26 cellular contexts compared by ENCODE assay signal in genomic region chr9:133151601-133152525, GRCh38. TPM values are rescaled to one million over a fixed set of nuclear protein-coding genes. Genes with fewer than 3 reads are reported as not detected.
A peak's percentile ranks its signal among the peaks of the same experiment; 100 is the strongest.
DNase-seq lines count a peak whose midpoint lies in the region; ATAC-seq and TF ChIP-seq lines count a peak whose summit lies in the region.
"Had no signal": no experiment of that assay in that cellular context is flagged by ENCODE, and none has a peak within 500 bp of the region (broad histone marks: within the 10 kb centered on the region; RNA-seq: fewer than 3 reads in every experiment).

No MANE protein-coding gene starts in this region.

- WGBS in SK-N-SH (ENCODE audit: low lambda C conversion rate) = 87% methylated on average over 11 of the region's 14 CpGs

- no peak overlapping the region for H3K4me2 ChIP-seq in SK-N-SH
- H3K4me2 ChIP-seq: A549 had no signal

- no peak overlapping the region for H3K27ac Mint-ChIP-seq in activated CD4-positive, alpha-beta memory T cell treated with anti-CD3 and anti-CD28 coated beads for 36 hours
- no peak overlapping the region for H3K27ac Mint-ChIP-seq in activated CD4-positive, alpha-beta memory T cell treated with anti-CD3 and anti-CD28 coated beads, Interleukin-2, amount 10 ng/mL, durations not matched to agents 7 days and 5 days
- peak overlapping the region; percentile 54 for H3K27ac Mint-ChIP-seq in CD4-positive, alpha-beta T cell
- no peak overlapping the region for H3K27ac Mint-ChIP-seq in central memory CD8-positive, alpha-beta T cell (ENCODE audit: low read depth)
- H3K27ac Mint-ChIP-seq in osteocyte (ENCODE audit: unreplicated experiment) = no peak overlapping the region
- H3K27ac Mint-ChIP-seq: activated CD8-positive, alpha-beta T cell treated with anti-CD3 and anti-CD28 coated beads, Interleukin-2, amount 10 ng/mL, durations not matched to agents 7 days and 5 days had no signal

- H3K4me1 ChIP-seq in SK-N-SH (ENCODE audit: control insufficient read depth in 1 of 2, insufficient read depth in 2 of 2, low read depth in 1 of 2, low read length in 1 of 2) = peaks cover 0 to 14% of the 10 kb centered on the region in 2 experiments; a peak in 2 of 4 replicates

- H2AFZ ChIP-seq in SK-N-SH (ENCODE audit: low read depth) = no peak overlapping the region

- no peaks in the 10 kb centered on the region for H3K27me3 Mint-ChIP-seq in activated CD4-positive, alpha-beta memory T cell treated with anti-CD3 and anti-CD28 coated beads for 36 hours
- no peaks in the 10 kb centered on the region for H3K27me3 Mint-ChIP-seq in activated CD4-positive, alpha-beta memory T cell treated with anti-CD3 and anti-CD28 coated beads, Interleukin-2, amount 10 ng/mL, durations not matched to agents 7 days and 5 days
- no peaks in the 10 kb centered on the region for H3K27me3 Mint-ChIP-seq in CD4-positive, alpha-beta T cell
- no peaks in the 10 kb centered on the region for H3K27me3 Mint-ChIP-seq in central memory CD8-positive, alpha-beta T cell
- no peaks in the 10 kb centered on the region for H3K27me3 Mint-ChIP-seq in osteocyte (ENCODE audit: unreplicated experiment)

- H3K36me3 Mint-ChIP-seq in activated CD4-positive, alpha-beta memory T cell treated with anti-CD3 and anti-CD28 coated beads for 36 hours = no peaks in the 10 kb centered on the region
- peaks cover 6% of the 10 kb centered on the region for H3K36me3 Mint-ChIP-seq in activated CD4-positive, alpha-beta memory T cell treated with anti-CD3 and anti-CD28 coated beads, Interleukin-2, amount 10 ng/mL, durations not matched to agents 7 days and 5 days (ENCODE audit: low read depth)
- peaks cover 9% of the 10 kb centered on the region for H3K36me3 Mint-ChIP-seq in CD4-positive, alpha-beta T cell (ENCODE audit: low read depth)
- peaks cover 19% of the 10 kb centered on the region for H3K36me3 Mint-ChIP-seq in central memory CD8-positive, alpha-beta T cell (ENCODE audit: insufficient read depth)
- H3K36me3 Mint-ChIP-seq in osteocyte (ENCODE audit: unreplicated experiment) = no peaks in the 10 kb centered on the region

- no peak for TF ChIP-seq CTCF in CD4-positive, alpha-beta T cell (IDR thresholded peaks at IDR 0.05)
- TF ChIP-seq CTCF in osteocyte (IDR thresholded peaks at IDR 0.05) = no peak
- TF ChIP-seq CTCF in SK-N-SH (IDR thresholded peaks at IDR 0.05) = no peak

- H3K9me3 Mint-ChIP-seq in activated CD4-positive, alpha-beta memory T cell treated with anti-CD3 and anti-CD28 coated beads for 36 hours = no peaks in the 10 kb centered on the region
- H3K9me3 Mint-ChIP-seq in activated CD4-positive, alpha-beta memory T cell treated with anti-CD3 and anti-CD28 coated beads, Interleukin-2, amount 10 ng/mL, durations not matched to agents 7 days and 5 days = no peaks in the 10 kb centered on the region
- no peaks in the 10 kb centered on the region for H3K9me3 Mint-ChIP-seq in CD4-positive, alpha-beta T cell
- H3K9me3 Mint-ChIP-seq in central memory CD8-positive, alpha-beta T cell = no peaks in the 10 kb centered on the region
- H3K9me3 Mint-ChIP-seq in osteocyte (ENCODE audit: unreplicated experiment) = no peaks in the 10 kb centered on the region

- peaks cover 9% of the 10 kb centered on the region; the same call in 1 of the 2 replicates for H3K79me2 ChIP-seq in SK-N-SH (ENCODE audit: insufficient read depth)

- peaks cover 6% of the 10 kb centered on the region for H4K20me1 ChIP-seq in SK-N-SH (ENCODE audit: insufficient read depth)

- CTCF ChIA-PET in activated CD4-positive, alpha-beta memory T cell treated with anti-CD3 and anti-CD28 coated beads for 36 hours (lab: Charles Lee) = interaction anchor here (0.6 to 10.7 kb wide), 6 partner anchors 45 to 335 kb away, joined by 3 to 552 read pairs (median 3); partner anchors contain the start of gene GTF3C5
- CTCF ChIA-PET in activated CD4-positive, alpha-beta memory T cell treated with anti-CD3 and anti-CD28 coated beads, Interleukin-2, amount 10 ng/mL, durations not matched to agents 7 days and 5 days (lab: Charles Lee) = no interaction called here
- CTCF ChIA-PET in CD4-positive, alpha-beta T cell (lab: Charles Lee) = interaction anchor here (1.2 kb wide), 1 partner anchor 130 kb away, joined by 3 read pairs; no protein-coding TSS in a partner anchor
- CTCF ChIA-PET in SK-N-SH (lab: Yijun Ruan, JAX) = interaction anchor here (1.5 to 11.6 kb wide), 4 partner anchors 8 to 124 kb away, joined by 4 to 810 read pairs (median 129); partner anchors contain the start of genes GTF3C5 and RALGDS

- no peak overlapping the region for H3K27ac ChIP-seq in CD4-positive, alpha-beta T cell (ENCODE audit: low read depth, low read length)
- no peak overlapping the region for H3K27ac ChIP-seq in SK-N-SH (ENCODE audit: low read depth in 2 of 2, low read length in 1 of 2)
- H3K27ac ChIP-seq: A549, C4-2B, cardiac muscle cell, epithelial cell of prostate, pancreas had no signal

- no peak overlapping the region for H3K4me3 Mint-ChIP-seq in activated CD4-positive, alpha-beta memory T cell treated with anti-CD3 and anti-CD28 coated beads for 36 hours
- H3K4me3 Mint-ChIP-seq in activated CD4-positive, alpha-beta memory T cell treated with anti-CD3 and anti-CD28 coated beads, Interleukin-2, amount 10 ng/mL, durations not matched to agents 7 days and 5 days = no peak overlapping the region
- H3K4me3 Mint-ChIP-seq in CD4-positive, alpha-beta T cell = peak overlapping the region; percentile 80
- H3K4me3 Mint-ChIP-seq in central memory CD8-positive, alpha-beta T cell = peak overlapping the region; percentile 25
- H3K4me3 Mint-ChIP-seq in osteocyte (ENCODE audit: unreplicated experiment) = no peak overlapping the region

- peaks cover 16% of the 10 kb centered on the region for H3K4me1 Mint-ChIP-seq in activated CD4-positive, alpha-beta memory T cell treated with anti-CD3 and anti-CD28 coated beads for 36 hours (ENCODE audit: low read depth)
- peaks cover 15% of the 10 kb centered on the region for H3K4me1 Mint-ChIP-seq in activated CD4-positive, alpha-beta memory T cell treated with anti-CD3 and anti-CD28 coated beads, Interleukin-2, amount 10 ng/mL, durations not matched to agents 7 days and 5 days
- peaks cover 18% of the 10 kb centered on the region for H3K4me1 Mint-ChIP-seq in CD4-positive, alpha-beta T cell (ENCODE audit: low read depth)
- peaks cover 17% of the 10 kb centered on the region for H3K4me1 Mint-ChIP-seq in central memory CD8-positive, alpha-beta T cell
- peaks cover 16% of the 10 kb centered on the region for H3K4me1 Mint-ChIP-seq in osteocyte (ENCODE audit: unreplicated experiment)

- H3K9me2 ChIP-seq in SK-N-SH = no peaks in the 10 kb centered on the region

- DNase-seq in activated CD4-positive, alpha-beta memory T cell treated with anti-CD3 and anti-CD28 coated beads for 36 hours = peak; percentile 7
- no peak for DNase-seq in activated CD4-positive, alpha-beta memory T cell treated with anti-CD3 and anti-CD28 coated beads, Interleukin-2, amount 10 ng/mL, durations not matched to agents 7 days and 5 days
- DNase-seq in CD4-positive, alpha-beta T cell = no peak
- no peak for DNase-seq in central memory CD8-positive, alpha-beta T cell (ENCODE audit: low spot score in 2 of 2)
- DNase-seq in osteocyte (ENCODE audit: extremely low spot score, unreplicated experiment) (peak; percentile 70), SK-N-SH (no peak)
- DNase-seq: activated CD8-positive, alpha-beta T cell treated with anti-CD3 and anti-CD28 coated beads, Interleukin-2, amount 10 ng/mL, durations not matched to agents 7 days and 5 days; dorsolateral prefrontal cortex; foreskin melanocyte; GF-D8; GOT3; KBM-7; NCI-H1092; NCI-H524; stimulated activated CD4-positive, alpha-beta T cell treated with anti-CD3 and anti-CD28 coated beads, Interleukin-2, amount 100 ng/mL, for 24 hours; stomach had no signal

- TF ChIP-seq RAD21 in SK-N-SH (IDR thresholded peaks at IDR 0.05; ENCODE audit: low read length) = no peak

- POLR2A ChIA-PET in activated CD4-positive, alpha-beta memory T cell treated with anti-CD3 and anti-CD28 coated beads for 36 hours (lab: Charles Lee) = interaction anchor here (0.6 kb wide), 1 partner anchor 146 kb away, joined by 4 read pairs; no protein-coding TSS in a partner anchor
- POLR2A ChIA-PET in activated CD4-positive, alpha-beta memory T cell treated with anti-CD3 and anti-CD28 coated beads, Interleukin-2, amount 10 ng/mL, durations not matched to agents 7 days and 5 days (lab: Charles Lee) = interaction anchor here (1.7 to 2.4 kb wide), 2 partner anchors 35 to 121 kb away, joined by 3 to 9 read pairs; partner anchors contain the start of gene GTF3C5
- POLR2A ChIA-PET in CD4-positive, alpha-beta T cell (lab: Charles Lee) = no interaction called here
- POLR2A ChIA-PET in SK-N-SH (lab: Yijun Ruan, JAX) = no interaction called here

- H3K27me3 ChIP-seq in CD4-positive, alpha-beta T cell (ENCODE audit: control insufficient read depth, insufficient read depth, low read length) = no peaks in the 10 kb centered on the region
- H3K27me3 ChIP-seq in SK-N-SH (ENCODE audit: insufficient read depth) = no peaks in the 10 kb centered on the region
- H3K27me3 ChIP-seq: adrenal gland, cardiac muscle cell, dorsolateral prefrontal cortex, pancreas, stomach, uterus had no signal

- H3K9ac ChIP-seq in SK-N-SH = no peak overlapping the region

- intact Hi-C loops in activated CD4-positive, alpha-beta memory T cell treated with anti-CD3 and anti-CD28 coated beads for 36 hours (cut with micrococcal nuclease) = no loop called here
- intact Hi-C loops in CD4-positive, alpha-beta T cell (cut with DNase I, micrococcal nuclease) = no loop called here

- H3K9me3 ChIP-seq in CD4-positive, alpha-beta T cell (ENCODE audit: control insufficient read depth, low read length) = no peaks in the 10 kb centered on the region
- H3K9me3 ChIP-seq in SK-N-SH = no peaks in the 10 kb centered on the region
- H3K9me3 ChIP-seq: A549, adrenal gland, pancreas, stomach, uterus had no signal

- peaks cover 9% of the 10 kb centered on the region for H3F3A ChIP-seq in SK-N-SH (replicated peaks; ENCODE audit: insufficient read depth)

- H3K36me3 ChIP-seq in SK-N-SH (replicated peaks in 1 of 2; ENCODE audit: control insufficient read depth in 1 of 2, insufficient read depth in 2 of 2, low read length in 1 of 2) = no peaks in the 10 kb centered on the region
- H3K36me3 ChIP-seq: cardiac muscle cell, pancreas, uterus had no signal

- H3K4me3 ChIP-seq in SK-N-SH (ENCODE audit: low read depth in 2 of 2, low read length in 1 of 2) = no peak overlapping the region
- H3K4me3 ChIP-seq: A549, adrenal gland, cardiac muscle cell, dorsolateral prefrontal cortex, pancreas, stomach, uterus had no signal

- TF ChIP-seq EP300 in SK-N-SH (IDR thresholded peaks at IDR 0.05; ENCODE audit: borderline replicate concordance in 1 of 2, low read depth in 1 of 2, low read length in 1 of 2) = no peak

- no peak for ATAC-seq in CD4-positive, alpha-beta T cell (ENCODE audit: poor library complexity)
- ATAC-seq in central memory CD8-positive, alpha-beta T cell (replicated peaks; ENCODE audit: extremely low read depth, poor library complexity, severe bottlenecking) = no peak
- ATAC-seq in HG03135 (IDR thresholded peaks at IDR 0.05; ENCODE audit: unreplicated experiment) (no peak), GM19467 (IDR thresholded peaks at IDR 0.05; ENCODE audit: unreplicated experiment) (no peak)
- ATAC-seq: A549; activated CD8-positive, alpha-beta T cell treated with anti-CD3 and anti-CD28 coated beads, Interleukin-2, amount 10 ng/mL, durations not matched to agents 7 days and 5 days; pancreas had no signal

RNA-seq across cellular contexts. Expression of gene GBGT1, which starts 11.9 kb away (rescaled TPM):
- total RNA-seq in activated CD4-positive, alpha-beta memory T cell treated with anti-CD3 and anti-CD28 coated beads for 36 hours = 1 to 10 TPM; 3.2 to 3.6 TPM
- 1 to 10 TPM; 2.5 to 3.9 TPM for total RNA-seq in activated CD4-positive, alpha-beta memory T cell treated with anti-CD3 and anti-CD28 coated beads, Interleukin-2, amount 10 ng/mL, durations not matched to agents 7 days and 5 days
- total RNA-seq in CD4-positive, alpha-beta T cell = 1 to 10 TPM; 1.3 to 1.8 TPM
- 3.1 and 4.1 TPM in 2 replicates for total RNA-seq in osteocyte
- 0.45 and 0.51 TPM in 2 replicates for polyA plus RNA-seq in SK-N-SH (2012; rRNA removed)
- polyA plus RNA-seq in SK-N-SH (2012; cell fraction: cytosol; rRNA removed) = 0.22 and 0.30 TPM in 2 replicates
- 1.1 and 1.7 TPM in 2 replicates for polyA plus RNA-seq in SK-N-SH (2012; cell fraction: nucleus; rRNA removed)

RNA-seq across cellular contexts. Expression of gene RALGDS, which starts 30.8 kb away (rescaled TPM):
- 10 to 100 TPM; 65.4 TPM for total RNA-seq in activated CD4-positive, alpha-beta memory T cell treated with anti-CD3 and anti-CD28 coated beads for 36 hours
- total RNA-seq in activated CD4-positive, alpha-beta memory T cell treated with anti-CD3 and anti-CD28 coated beads, Interleukin-2, amount 10 ng/mL, durations not matched to agents 7 days and 5 days = 100 to 1,000 TPM; 113 to 123 TPM
- 100 to 1,000 TPM; 166 to 168 TPM for total RNA-seq in CD4-positive, alpha-beta T cell
- total RNA-seq in osteocyte = 35.1 and 38.4 TPM in 2 replicates
- 64.1 and 64.7 TPM in 2 replicates for polyA plus RNA-seq in SK-N-SH (2012; rRNA removed)
- 29.8 and 47.9 TPM in 2 replicates for polyA plus RNA-seq in SK-N-SH (2012; cell fraction: cytosol; rRNA removed)
- polyA plus RNA-seq in SK-N-SH (2012; cell fraction: nucleus; rRNA removed) = 152 and 169 TPM in 2 replicates

RNA-seq across cellular contexts. Expression of gene OBP2B, which starts 57.2 kb away (rescaled TPM):
- not detected for total RNA-seq in activated CD4-positive, alpha-beta memory T cell treated with anti-CD3 and anti-CD28 coated beads for 36 hours
- total RNA-seq in activated CD4-positive, alpha-beta memory T cell treated with anti-CD3 and anti-CD28 coated beads, Interleukin-2, amount 10 ng/mL, durations not matched to agents 7 days and 5 days = not detected
- total RNA-seq in CD4-positive, alpha-beta T cell = not detected
- not detected in 2 replicates for total RNA-seq in osteocyte
- polyA plus RNA-seq in SK-N-SH (2012; rRNA removed) = not detected in 2 replicates
- polyA plus RNA-seq in SK-N-SH (2012; cell fraction: cytosol; rRNA removed) = not detected in 2 replicates
- not detected in 2 replicates for polyA plus RNA-seq in SK-N-SH (2012; cell fraction: nucleus; rRNA removed)
- total RNA-seq: activated CD8-positive, alpha-beta T cell treated with anti-CD3 and anti-CD28 coated beads, Interleukin-2, amount 10 ng/mL, durations not matched to agents 7 days and 5 days; cardiac muscle cell; dorsolateral prefrontal cortex; mucosa of gallbladder; pancreas; stomach; uterus had no signal
- polyA plus RNA-seq: A549, adrenal gland, pancreas, stomach had no signal

Comparison
In these comparisons a context has a peak if more than half of its experiments do, and no peak if none do; other contexts are left out.
1. DNase-seq: peak in activated CD4-positive, alpha-beta memory T cell treated with anti-CD3 and anti-CD28 coated beads for 36 hours (single experiment) and osteocyte (single experiment); none in activated CD4-positive, alpha-beta memory T cell treated with anti-CD3 and anti-CD28 coated beads, Interleukin-2, amount 10 ng/mL, durations not matched to agents 7 days and 5 days (single experiment), CD4-positive, alpha-beta T cell (0 of 10), central memory CD8-positive, alpha-beta T cell (0 of 2) and SK-N-SH (single experiment).
2. H3K4me3 Mint-ChIP-seq: peak in CD4-positive, alpha-beta T cell (single experiment) and central memory CD8-positive, alpha-beta T cell (single experiment); none in activated CD4-positive, alpha-beta memory T cell treated with anti-CD3 and anti-CD28 coated beads for 36 hours (single experiment), activated CD4-positive, alpha-beta memory T cell treated with anti-CD3 and anti-CD28 coated beads, Interleukin-2, amount 10 ng/mL, durations not matched to agents 7 days and 5 days (single experiment) and osteocyte (single experiment).
3. POLR2A ChIA-PET loops: an anchor here in activated CD4-positive, alpha-beta memory T cell treated with anti-CD3 and anti-CD28 coated beads for 36 hours (0.6 kb wide) and activated CD4-positive, alpha-beta memory T cell treated with anti-CD3 and anti-CD28 coated beads, Interleukin-2, amount 10 ng/mL, durations not matched to agents 7 days and 5 days (1.7 to 2.4 kb wide); none called in CD4-positive, alpha-beta T cell and SK-N-SH.